ENCODE assay signal across 33 cellular contexts in genomic region chr9:123000371-123001068, GRCh38. TPM values are rescaled to one million over a fixed set of nuclear protein-coding genes. Genes with fewer than 3 reads are reported as not detected.
A peak's percentile ranks its signal among the peaks of the same experiment; 100 is the strongest.
DNase-seq lines count a peak whose midpoint lies in the region; ATAC-seq, FAIRE-seq and TF ChIP-seq lines count a peak whose summit lies in the region.
"Had no signal": no experiment of that assay in that cellular context is flagged by ENCODE, and none has a peak within 500 bp of the region (broad histone marks: within the 10 kb centered on the region; RNA-seq: fewer than 3 reads in every experiment).

No MANE protein-coding gene starts in this region.

- H3K4me3 ChIP-seq in endothelial cell of umbilical vein (replicated peaks in 1 of 3; ENCODE audit: insufficient read depth in 1 of 3, low read depth in 1 of 3, low read length in 3 of 3) (no peak overlapping the region), spleen (no peak overlapping the region)
- H3K4me3 ChIP-seq: coronary artery, left ventricle myocardium inferior, prostate gland had no signal

- peaks cover 28% of the 10 kb centered on the region for H3K4me1 ChIP-seq in endothelial cell of umbilical vein (ENCODE audit: control insufficient read depth, extremely low read depth, insufficient read depth, low read length)
- peaks cover 0 to 13% (median 5%) of the 10 kb centered on the region in 6 donors for H3K4me1 ChIP-seq in spleen
- H3K4me1 ChIP-seq: prostate gland had no signal

- H3K36me3 Mint-ChIP-seq in activated CD4-positive, alpha-beta T cell treated with anti-CD3 and anti-CD28 coated beads for 36 hours (ENCODE audit: low read depth) = peaks cover 24% of the 10 kb centered on the region
- H3K36me3 Mint-ChIP-seq in T-helper 17 cell (ENCODE audit: low read depth) = peaks cover 6% of the 10 kb centered on the region

- H3K9me3 ChIP-seq in T-helper 17 cell (ENCODE audit: control insufficient read depth, low read length, poor library complexity, severe bottlenecking) (no peaks in the 10 kb centered on the region), endothelial cell of umbilical vein (replicated peaks; ENCODE audit: control insufficient read depth, insufficient read depth, low read length) (no peaks in the 10 kb centered on the region), spleen (no peaks in the 10 kb centered on the region)
- H3K9me3 ChIP-seq: left ventricle myocardium inferior, neutrophil, prostate gland had no signal

- no peaks in the 10 kb centered on the region for H3K9me1 ChIP-seq in endothelial cell of umbilical vein (replicated peaks; ENCODE audit: control insufficient read depth, extremely low read depth, insufficient read depth, low read length)

- H2AFZ ChIP-seq in endothelial cell of umbilical vein (ENCODE audit: low read depth, low read length) = no peak overlapping the region

- dilution Hi-C loops in endothelial cell of umbilical vein (cut with MboI; ENCODE audit: extremely low pct_ligation_motif_present, low sequenced_read_pairs) = no loop called here

- no peak overlapping the region for H3K9ac ChIP-seq in endothelial cell of umbilical vein (replicated peaks; ENCODE audit: extremely low read depth, insufficient read depth, low read length)

- peaks cover 0 to 2% of the 10 kb centered on the region in 2 experiments for H3K36me3 ChIP-seq in endothelial cell of umbilical vein (ENCODE audit: control insufficient read depth in 2 of 2, extremely low read depth in 1 of 2, insufficient read depth in 2 of 2, low read length in 2 of 2)
- peaks cover 0 to 88% (median 37%) of the 10 kb centered on the region in 6 donors for H3K36me3 ChIP-seq in spleen
- H3K36me3 ChIP-seq: prostate gland had no signal

- WGBS in spleen, 5 donors = 98 to 100% (median 100%) methylated on average over 1 of the region's 1 CpG

- H3K27me3 ChIP-seq in endothelial cell of umbilical vein (ENCODE audit: control insufficient read depth in 2 of 2, insufficient read depth in 2 of 2, low read length in 2 of 2) (no peaks in the 10 kb centered on the region), spleen (replicated peaks in 1 of 7) (no peaks in the 10 kb centered on the region)
- H3K27me3 ChIP-seq: neutrophil had no signal

- H3K27ac Mint-ChIP-seq in activated CD4-positive, alpha-beta T cell treated with anti-CD3 and anti-CD28 coated beads for 36 hours = peak overlapping the region; percentile 9
- H3K27ac Mint-ChIP-seq in T-helper 17 cell = peak overlapping the region; percentile 66
- H3K27ac Mint-ChIP-seq: activated CD4-positive, alpha-beta memory T cell treated with anti-CD3 and anti-CD28 coated beads, Interleukin-2, amount 10 ng/mL, durations not matched to agents 7 days and 5 days; activated naive CD4-positive, alpha-beta T cell treated with anti-CD3 and anti-CD28 coated beads, Interleukin-2, amount 50 U/mL, for 72 hours; activated T-helper 2 cell treated with anti-CD3 and anti-CD28 coated beads, Interferon-gamma antibody, Interleukin-2, Interleukin-4, amounts not matched to agents 10 μg/mL and 5 μg/mL and 100 μg/mL, durations not matched to agents 14 hours and 24 hours and 36 hours; mesothelial cell of epicardium; stimulated activated naive B cell treated with anti-CD40 and anti-IgM and Interleukin-4, amounts not matched to agents 10 μg/mL and 1 μg/mL and 100 μg/mL, for 72 hours had no signal

- intact Hi-C loops in activated CD4-positive, alpha-beta T cell treated with anti-CD3 and anti-CD28 coated beads for 36 hours (cut with DNase I, micrococcal nuclease) = no loop called here
- intact Hi-C loops in endothelial cell of umbilical vein (cut with micrococcal nuclease) = no loop called here
- intact Hi-C loops in spleen (cut with DNase I; ENCODE audit: low total_unique reads) = no loop called here

- peak; percentile 49 for FAIRE-seq in endothelial cell of umbilical vein (lab: Jason Lieb, UNC)
- FAIRE-seq: D721Med, urothelium cell line had no signal

- ATAC-seq in activated CD4-positive, alpha-beta T cell treated with anti-CD3 and anti-CD28 coated beads for 36 hours = no peak
- ATAC-seq in T-helper 17 cell = no peak
- no peak for ATAC-seq in activated CD4-positive, CD25-positive, alpha-beta regulatory T cell treated with anti-CD3 and anti-CD28 coated beads, Interleukin-2, amount 50 U/mL, for 24 hours
- ATAC-seq in HG03457 (IDR thresholded peaks at IDR 0.05; ENCODE audit: unreplicated experiment) = no peak
- ATAC-seq: activated naive CD4-positive, alpha-beta T cell treated with anti-CD3 and anti-CD28 coated beads, Interleukin-2, amount 50 U/mL, for 72 hours; sciatic nerve; stimulated activated naive B cell treated with anti-CD40 and anti-IgM and Interleukin-4, amounts not matched to agents 10 μg/mL and 1 μg/mL and 100 μg/mL, for 72 hours had no signal

- no peaks in the 10 kb centered on the region for H3K9me3 Mint-ChIP-seq in activated CD4-positive, alpha-beta T cell treated with anti-CD3 and anti-CD28 coated beads for 36 hours (ENCODE audit: low read depth)
- H3K9me3 Mint-ChIP-seq: activated CD4-positive, alpha-beta memory T cell treated with anti-CD3 and anti-CD28 coated beads, Interleukin-2, amount 10 ng/mL, durations not matched to agents 7 days and 5 days; activated naive CD4-positive, alpha-beta T cell treated with anti-CD3 and anti-CD28 coated beads, Interleukin-2, amount 50 U/mL, for 72 hours; activated T-helper 2 cell treated with anti-CD3 and anti-CD28 coated beads, Interferon-gamma antibody, Interleukin-2, Interleukin-4, amounts not matched to agents 10 μg/mL and 5 μg/mL and 100 μg/mL, durations not matched to agents 14 hours and 24 hours and 36 hours; mesothelial cell of epicardium; naive B cell; stimulated activated naive B cell treated with anti-CD40 and anti-IgM and Interleukin-4, amounts not matched to agents 10 μg/mL and 1 μg/mL and 100 μg/mL, for 72 hours had no signal

- H3K79me2 ChIP-seq in endothelial cell of umbilical vein (ENCODE audit: control insufficient read depth, insufficient read depth, low read length) = no peaks in the 10 kb centered on the region

- TF ChIP-seq POLR2A in endothelial cell of umbilical vein (IDR thresholded peaks at IDR 0.05; ENCODE audit: low read depth, low read length) (no peak), spleen (IDR thresholded peaks at IDR 0.05) (no peak)

- H3K4me3 Mint-ChIP-seq in activated CD4-positive, alpha-beta T cell treated with anti-CD3 and anti-CD28 coated beads for 36 hours = no peak overlapping the region
- H3K4me3 Mint-ChIP-seq in T-helper 17 cell = no peak overlapping the region
- H3K4me3 Mint-ChIP-seq: activated CD4-positive, alpha-beta memory T cell treated with anti-CD3 and anti-CD28 coated beads, Interleukin-2, amount 10 ng/mL, durations not matched to agents 7 days and 5 days; mesothelial cell of epicardium; naive B cell; stimulated activated naive B cell treated with anti-CD40 and anti-IgM and Interleukin-4, amounts not matched to agents 10 μg/mL and 1 μg/mL and 100 μg/mL, for 72 hours had no signal

- TF ChIP-seq CTCF in endothelial cell of umbilical vein (IDR thresholded peaks at IDR 0.05; ENCODE audit: extremely low read depth in 1 of 2, insufficient read depth in 1 of 2, low read depth in 1 of 2, low read length in 2 of 2) = no peak
- TF ChIP-seq CTCF in spleen (IDR thresholded peaks at IDR 0.05 in 8 of 11, conservative IDR thresholded peaks at IDR 0.05 in 3 of 11) = no peak

- H3K4me2 ChIP-seq in endothelial cell of umbilical vein (ENCODE audit: insufficient read depth, low read length) = peak overlapping the region; percentile 60

- no TSS peak for BruUV-seq in endothelial cell of umbilical vein (replicated peaks; lab: Mats Ljungman, UMichigan)

- CTCF ChIA-PET in activated CD4-positive, alpha-beta T cell treated with anti-CD3 and anti-CD28 coated beads for 36 hours (lab: Charles Lee) = interaction anchor here (0.6 kb wide), 1 partner anchor 265 kb away, joined by 3 read pairs; no protein-coding TSS in a partner anchor
- CTCF ChIA-PET in endothelial cell of umbilical vein (lab: Charles Lee) = interaction anchor here (1.2 kb wide), 1 partner anchor 9 kb away, joined by 5 read pairs; no protein-coding TSS in a partner anchor

- no peak for DNase-seq in activated CD4-positive, alpha-beta T cell treated with anti-CD3 and anti-CD28 coated beads for 36 hours
- no peak for DNase-seq in activated CD4-positive, alpha-beta T cell treated with anti-CD3 and anti-CD28 coated beads for 4 hours
- no peak for DNase-seq in T-helper 17 cell
- DNase-seq in endothelial cell of umbilical vein (ENCODE audit: low read depth, low spot score) = peak; percentile 63
- DNase-seq in DMS114 treated with DMSO at 0.1 percent for 48 hours (lab: John Stamatoyannopoulos, UW; ENCODE audit: unreplicated experiment) = no peak
- no peak for DNase-seq in spleen
- DNase-seq: 8988T; activated CD4-positive, alpha-beta memory T cell treated with anti-CD3 and anti-CD28 coated beads, Interleukin-2, amount 10 ng/mL, durations not matched to agents 7 days and 5 days; activated CD4-positive, CD25-positive, alpha-beta regulatory T cell; activated CD8-positive, alpha-beta memory T cell treated with anti-CD3 and anti-CD28 coated beads, Interleukin-2, amount 50 U/mL, for 48 hours; anterior cingulate cortex; islet precursor cell; left ventricle myocardium inferior; MM.1S; naive B cell; NCI-H1417; NCI-H446; NCI-H774; stimulated activated CD4-positive, alpha-beta T cell treated with anti-CD3 and anti-CD28 coated beads, Interleukin-4, amount 100 ng/mL, for 4 hours; stimulated activated naive B cell treated with anti-CD40 and anti-IgM and Interleukin-4, amounts not matched to agents 10 μg/mL and 1 μg/mL and 100 μg/mL, for 72 hours; T-helper 9 cell had no signal

- H3K27ac ChIP-seq in endothelial cell of umbilical vein (ENCODE audit: insufficient read depth, low read depth, low read length) (peak overlapping the region; percentile 35), spleen (no peak overlapping the region)
- H3K27ac ChIP-seq: coronary artery, left ventricle myocardium inferior, neutrophil, prostate gland had no signal

- peaks cover 2% of the 10 kb centered on the region for H3K4me1 Mint-ChIP-seq in activated CD4-positive, alpha-beta T cell treated with anti-CD3 and anti-CD28 coated beads for 36 hours
- peaks cover 3% of the 10 kb centered on the region for H3K4me1 Mint-ChIP-seq in T-helper 17 cell

- POLR2A ChIA-PET in activated CD4-positive, alpha-beta T cell treated with anti-CD3 and anti-CD28 coated beads for 36 hours (lab: Charles Lee) = interaction anchor here (0.7 kb wide), 1 partner anchor 50 kb away, joined by 6 read pairs; no protein-coding TSS in a partner anchor
- POLR2A ChIA-PET in endothelial cell of umbilical vein (lab: Charles Lee) = no interaction called here

- no peaks in the 10 kb centered on the region for H4K20me1 ChIP-seq in endothelial cell of umbilical vein (replicated peaks; ENCODE audit: control insufficient read depth, extremely low read depth, insufficient read depth, low read length)

- H3K27me3 Mint-ChIP-seq in activated CD4-positive, alpha-beta T cell treated with anti-CD3 and anti-CD28 coated beads for 36 hours = no peaks in the 10 kb centered on the region
- no peaks in the 10 kb centered on the region for H3K27me3 Mint-ChIP-seq in T-helper 17 cell
- H3K27me3 Mint-ChIP-seq: activated CD4-positive, alpha-beta memory T cell treated with anti-CD3 and anti-CD28 coated beads, Interleukin-2, amount 10 ng/mL, durations not matched to agents 7 days and 5 days; naive B cell; stimulated activated naive B cell treated with anti-CD40 and anti-IgM and Interleukin-4, amounts not matched to agents 10 μg/mL and 1 μg/mL and 100 μg/mL, for 72 hours had no signal

RNA-seq across cellular contexts. Expression of gene GPR21, which starts 32.9 kb away (rescaled TPM):
- 1 to 10 TPM in 1 of 2 experiments, under 1 TPM in 1; 0.78 to 1.0 TPM for total RNA-seq in activated CD4-positive, alpha-beta T cell treated with anti-CD3 and anti-CD28 coated beads for 36 hours
- total RNA-seq in T-helper 17 cell (1 to 10 TPM in 1 of 2 donors, not detected in 1; 1.6 TPM), endothelial cell of umbilical vein (2.4 and 2.7 TPM in 2 replicates), spleen (1 to 10 TPM in 6 of 7 donors, not detected in 1; 2.3 to 5.4 (median 3.3) TPM)
- polyA plus RNA-seq in endothelial cell of umbilical vein (0.36 and 0.62 TPM in 2 replicates), spleen (under 1 TPM; 0.19 to 0.43 (median 0.24) TPM)
- polyA plus RNA-seq in endothelial cell of umbilical vein (2011; cell fraction: cytosol; rRNA removed) = 0.08 TPM in 1 of 2 replicates, not detected in the other
- polyA plus RNA-seq in endothelial cell of umbilical vein (2011; cell fraction: nucleus; rRNA removed) = 0.78 and 3.1 TPM in 2 replicates
- polyA plus RNA-seq in endothelial cell of umbilical vein (2012) = not detected in 2 replicates
- 32.6 and 32.7 TPM in 2 replicates for polyA minus RNA-seq in endothelial cell of umbilical vein
- 1.4 TPM for polyA minus RNA-seq in endothelial cell of umbilical vein (2011; cell fraction: cytosol; rRNA and poly(A)+ RNA removed)
- 49.4 and 58.0 TPM in 2 replicates for polyA minus RNA-seq in endothelial cell of umbilical vein (2011; cell fraction: nucleus; rRNA and poly(A)+ RNA removed)
- total RNA-seq: Daoy had no signal

RNA-seq across cellular contexts. Expression of gene RABGAP1, which starts 59.7 kb away (rescaled TPM):
- 10 to 100 TPM; 24.3 to 27.2 TPM for total RNA-seq in activated CD4-positive, alpha-beta T cell treated with anti-CD3 and anti-CD28 coated beads for 36 hours
- 10 to 100 TPM; 33.8 to 36.7 TPM for total RNA-seq in T-helper 17 cell
- total RNA-seq in endothelial cell of umbilical vein = 43.1 and 53.6 TPM in 2 replicates
- polyA plus RNA-seq in endothelial cell of umbilical vein = 17.8 and 19.0 TPM in 2 replicates
- polyA plus RNA-seq in endothelial cell of umbilical vein (2011; cell fraction: cytosol; rRNA removed) = 19.2 and 19.8 TPM in 2 replicates
- 49.3 and 51.3 TPM in 2 replicates for polyA plus RNA-seq in endothelial cell of umbilical vein (2011; cell fraction: nucleus; rRNA removed)
- polyA plus RNA-seq in endothelial cell of umbilical vein (2012) = 24.8 and 27.5 TPM in 2 replicates
- 70.9 and 75.5 TPM in 2 replicates for polyA minus RNA-seq in endothelial cell of umbilical vein
- polyA minus RNA-seq in endothelial cell of umbilical vein (2011; cell fraction: cytosol; rRNA and poly(A)+ RNA removed) = 27.9 TPM
- polyA minus RNA-seq in endothelial cell of umbilical vein (2011; cell fraction: nucleus; rRNA and poly(A)+ RNA removed) = 133 and 183 TPM in 2 replicates
- 10 to 100 TPM; 43.2 to 65.7 (median 54.8) TPM for total RNA-seq in spleen
- 10 to 100 TPM in 1 of 3 donors, 1 to 10 TPM in 2; 7.4 to 11.8 (median 7.7) TPM for polyA plus RNA-seq in spleen
